In genomic region chr22:44085743-44086741, GRCh38 we compare ENCODE assay signal across 7 cellular contexts.
DNase-seq lines count a peak whose midpoint lies in the region; ATAC-seq and TF ChIP-seq lines count a peak whose summit lies in the region.

No MANE protein-coding gene starts in this region.

- no peak for TF ChIP-seq POLR2A in erythroblast (IDR thresholded peaks at IDR 0.05; ENCODE audit: low read length)

- H3K4me1 Mint-ChIP-seq in IgD-negative memory B cell: peaks cover 2 to 4% (median 3%) of the 10 kb centered on the region in 3 donors
- H3K4me1 Mint-ChIP-seq in naive B cell: peaks cover 6 to 15% (median 8%) of the 10 kb centered on the region in 3 donors

- ATAC-seq in naive B cell (ENCODE audit: low read depth in 2 of 2) (peak; percentile 73 to 79), GM18909 (IDR thresholded peaks at IDR 0.05; ENCODE audit: poor library complexity, unreplicated experiment) (no peak)

- H3K27ac Mint-ChIP-seq in IgD-negative memory B cell (peak overlapping the region in 2 of 3 donors; percentile 15 to 60), naive B cell (peak overlapping the region in 5 of 6 donors; percentile 16 to 94 (median 75))

- H3K4me3 Mint-ChIP-seq in IgD-negative memory B cell: no peak overlapping the region
- H3K4me3 Mint-ChIP-seq in naive B cell: peak overlapping the region in 3 of 8 donors; percentile 5 to 45 (median 26)

- DNase-seq in ELF-1 (ENCODE audit: low read depth, low spot score) (peak; percentile 36), RPMI7951 (ENCODE audit: low read depth) (peak; percentile 56), erythroblast (lab: John Stamatoyannopoulos, UW) (peak; percentile 79 to 81), naive B cell (peak; percentile 51)
- no peak for DNase-seq in activated CD4-positive, alpha-beta T cell treated with anti-CD3 and anti-CD28 coated beads for 4 hours

- H3K9me3 Mint-ChIP-seq in IgD-negative memory B cell: no peaks in the 10 kb centered on the region
- H3K9me3 Mint-ChIP-seq in naive B cell: peaks cover 0 to 4% (median 0%) of the 10 kb centered on the region in 7 donors

- H3K36me3 Mint-ChIP-seq in IgD-negative memory B cell (peaks cover 4% of the 10 kb centered on the region), naive B cell (peaks cover 7 to 14% of the 10 kb centered on the region in 2 donors)

- no peaks in the 10 kb centered on the region for H3K27me3 Mint-ChIP-seq in IgD-negative memory B cell
- no peaks in the 10 kb centered on the region for H3K27me3 Mint-ChIP-seq in naive B cell

Comparison
In these comparisons a context has a peak if more than half of its experiments do, and no peak if none do; other contexts are left out.
1. DNase-seq: peak in ELF-1 (single experiment), RPMI7951 (single experiment), erythroblast (2 of 2) and naive B cell (single experiment); none in activated CD4-positive, alpha-beta T cell treated with anti-CD3 and anti-CD28 coated beads for 4 hours (0 of 2).